ENCODE assay signal across 1 cellular context in genomic region chr4:17558941-17559708, GRCh38.
TF ChIP-seq lines count a peak whose summit lies in the region.

No MANE protein-coding gene starts in this region.

TF ChIP-seq in HepG2, 621 proteins besides CTCF, POLR2A, EP300 and RAD21 (continued from another document and continues in another):
- TF ChIP-seq ZNF609 (CRISPR knock-in tag; IDR thresholded peaks at IDR 0.05; ENCODE audit: borderline replicate concordance): peak; percentile 87
- no peak for TF ChIP-seq ZNF720 (CRISPR knock-in tag; IDR thresholded peaks at IDR 0.05)
- TF ChIP-seq PATZ1 (CRISPR knock-in tag; IDR thresholded peaks at IDR 0.05): peak; percentile 28; the same call in 1 of the 2 replicates
- no peak for TF ChIP-seq ZNF800 (CRISPR knock-in tag; IDR thresholded peaks at IDR 0.05)
- TF ChIP-seq CHD4 (IDR thresholded peaks at IDR 0.05; ENCODE audit: borderline replicate concordance, low read length): 0 out of 2 replicates have a peak, but pooled peaks have one; percentile 63
- no peak for TF ChIP-seq MTF2 (CRISPR knock-in tag; IDR thresholded peaks at IDR 0.05; ENCODE audit: borderline replicate concordance)
- no peak for TF ChIP-seq AGO1 (IDR thresholded peaks at IDR 0.05; ENCODE audit: low read depth, low read length, poor library complexity, severe bottlenecking)
- TF ChIP-seq TRAFD1 (CRISPR knock-in tag; IDR thresholded peaks at IDR 0.05; ENCODE audit: borderline replicate concordance): no peak
- no peak for TF ChIP-seq ZNF646 (CRISPR knock-in tag; IDR thresholded peaks at IDR 0.05)
- TF ChIP-seq AFF4 (CRISPR knock-in tag; IDR thresholded peaks at IDR 0.05): no peak
- TF ChIP-seq TFDP1 (CRISPR knock-in tag; IDR thresholded peaks at IDR 0.05; ENCODE audit: borderline replicate concordance): 0 out of 2 replicates have a peak, but pooled peaks have one; percentile 27
- TF ChIP-seq NFIB (CRISPR knock-in tag; IDR thresholded peaks at IDR 0.05; ENCODE audit: borderline replicate concordance): no peak
- TF ChIP-seq CREM (IDR thresholded peaks at IDR 0.05): peak; percentile 94
- no peak for TF ChIP-seq CREM (CRISPR knock-in tag; IDR thresholded peaks at IDR 0.05)
- TF ChIP-seq AKNA (CRISPR knock-in tag; IDR thresholded peaks at IDR 0.05; ENCODE audit: borderline replicate concordance): no peak
- no peak for TF ChIP-seq ZNF260 (CRISPR knock-in tag; IDR thresholded peaks at IDR 0.05; ENCODE audit: borderline replicate concordance, low read depth)
- no peak for TF ChIP-seq ZNF713 (CRISPR knock-in tag; IDR thresholded peaks at IDR 0.05)
- peak; percentile 75 for TF ChIP-seq FOXK2 (IDR thresholded peaks at IDR 0.05)
- TF ChIP-seq RBFOX2 (IDR thresholded peaks at IDR 0.05; ENCODE audit: low read depth, low read length): no peak
- no peak for TF ChIP-seq ZNF672 (CRISPR knock-in tag; IDR thresholded peaks at IDR 0.05)
